14 cellular contexts compared by ENCODE assay signal in genomic region chr11:89065671-89066201, GRCh38. TPM values are rescaled to one million over a fixed set of nuclear protein-coding genes. Genes with fewer than 3 reads are reported as not detected.
DNase-seq lines count a peak whose midpoint lies in the region; ATAC-seq and TF ChIP-seq lines count a peak whose summit lies in the region.
"Not testable (repeated sequence)": the region's sequence is repeated elsewhere in the genome, so short reads cannot be mapped to it uniquely, and the experiment has no call there.
"Had no signal": no experiment of that assay in that cellular context is flagged by ENCODE, and none has a peak within 500 bp of the region (broad histone marks: within the 10 kb centered on the region; RNA-seq: fewer than 3 reads in every experiment).

Gene GRM5 (minus strand): TSS chr11:89065982. CDS start chr11:89047872, 18,110 bp downstream.

- H3K27ac ChIP-seq in RWPE2 (ENCODE audit: poor library complexity, severe bottlenecking); ascending aorta; temporal lobe (ENCODE audit: low read depth, low read length): not testable (repeated sequence)

- not testable (repeated sequence) for H3K27ac Mint-ChIP-seq in endothelial cell (ENCODE audit: unreplicated experiment); neural crest cell (ENCODE audit: unreplicated experiment)

- peak; percentile 38; the same call in 1 of the 3 replicates for ATAC-seq in RWPE2 (ENCODE audit: low read depth)

- peaks cover 42% of the 10 kb centered on the region for H3K27me3 ChIP-seq in RWPE2 (ENCODE audit: insufficient read depth, poor library complexity, severe bottlenecking)
- not testable (repeated sequence) for H3K27me3 ChIP-seq in ascending aorta

- not testable (repeated sequence) for H3K9me3 ChIP-seq in RWPE2 (ENCODE audit: severe bottlenecking); ascending aorta; iPS-18c (ENCODE audit: control insufficient read depth, insufficient read depth, low read length)

- not testable (repeated sequence) for H3K9me3 Mint-ChIP-seq in endothelial cell (ENCODE audit: unreplicated experiment); neural crest cell

- not testable (repeated sequence) for H3K4me1 Mint-ChIP-seq in endothelial cell (ENCODE audit: unreplicated experiment); neural crest cell

- TF ChIP-seq CTCF in RWPE2 (IDR thresholded peaks at IDR 0.05; ENCODE audit: poor library complexity, severe bottlenecking); ascending aorta (IDR thresholded peaks at IDR 0.05); endothelial cell (IDR thresholded peaks at IDR 0.05; ENCODE audit: unreplicated experiment); neural crest cell (conservative IDR thresholded peaks at IDR 0.05): not testable (repeated sequence)

- not testable (repeated sequence) for H3K4me1 ChIP-seq in RWPE2 (ENCODE audit: insufficient read depth, poor library complexity, severe bottlenecking); ascending aorta

- H3K36me3 ChIP-seq in RWPE2 (ENCODE audit: low read depth); ascending aorta: not testable (repeated sequence)

- H3K27me3 Mint-ChIP-seq in endothelial cell (ENCODE audit: unreplicated experiment) (peaks cover 21% of the 10 kb centered on the region), neural crest cell (ENCODE audit: low read depth) (peaks cover 85% of the 10 kb centered on the region)

- not testable (repeated sequence) for H3K4me3 Mint-ChIP-seq in endothelial cell (ENCODE audit: unreplicated experiment)
- H3K4me3 Mint-ChIP-seq in neural crest cell = peak within 1 kb of the TSS; percentile 19

- not testable (repeated sequence) for H3K36me3 Mint-ChIP-seq in endothelial cell (ENCODE audit: low read depth, unreplicated experiment); neural crest cell (ENCODE audit: low read depth)

- intact Hi-C loops in ascending aorta (cut with DNase I) = not testable (repeated sequence)

- DNase-seq in ELF-1 (ENCODE audit: low read depth, low spot score) (peak; percentile 39), NCI-H1105 treated with DMSO at 0.1 percent for 48 hours (lab: John Stamatoyannopoulos, UW) (peak; percentile 57), endothelial cell (ENCODE audit: low spot score) (peak; percentile 21), neural crest cell (ENCODE audit: low read depth, low spot score) (peak; percentile 9)
- not testable (repeated sequence) for DNase-seq in RWPE2 (ENCODE audit: low spot score); ascending aorta (ENCODE audit: low spot score in 2 of 2)

- H3K4me3 ChIP-seq in RWPE2 (ENCODE audit: severe bottlenecking) = not testable (repeated sequence)
- peak within 1 kb of the TSS; percentile 36 to 52 for H3K4me3 ChIP-seq in ascending aorta
- H3K4me3 ChIP-seq in iPS-18c (ENCODE audit: insufficient read depth, low read depth, low read length) = peak within 1 kb of the TSS; percentile 15; the same call in 1 of the 2 replicates

RNA-seq across cellular contexts. Expression of gene GRM5, which starts in this region (rescaled TPM):
- 10.2 TPM for total RNA-seq in ascending aorta
- 0.28 TPM for total RNA-seq in endothelial cell (ENCODE audit: unreplicated experiment)
- total RNA-seq in neural crest cell = 0.45 and 0.49 TPM in 2 replicates
- 141 TPM for total RNA-seq in temporal lobe
- total RNA-seq: activated CD4-positive, alpha-beta T cell treated with anti-CD3 and anti-CD28 coated beads, Interleukin-2, amount 10 ng/mL, durations not matched to agents 7 days and 5 days; CD4-positive, alpha-beta memory T cell; lung microvascular endothelial cell; PC-9; T-helper 1 cell treated with Interleukin-12 subunit alpha and Interleukin-12 subunit beta and Interleukin-4 antibody, amounts not matched to agents 30 ng/mL and 1 ng/mL, for 36 hours; transverse colon had no signal

Comparison
In these comparisons a context has a peak if more than half of its experiments do, and no peak if none do; other contexts are left out.
1. RNA of gene GRM5 (total RNA-seq): 141 TPM in temporal lobe (single experiment); 10.2 TPM in ascending aorta (single experiment), 0.45 to 0.49 TPM in neural crest cell and 0.28 TPM in endothelial cell (single experiment); every median in the first group is over 10 times any median in the second.
2. Peak in DNase-seq in endothelial cell; RNA of the gene not detected or under 1 TPM.
3. Peak in DNase-seq in neural crest cell; RNA of the gene not detected or under 1 TPM.